8 cellular contexts compared by ENCODE assay signal in the genomic region with DNA sequence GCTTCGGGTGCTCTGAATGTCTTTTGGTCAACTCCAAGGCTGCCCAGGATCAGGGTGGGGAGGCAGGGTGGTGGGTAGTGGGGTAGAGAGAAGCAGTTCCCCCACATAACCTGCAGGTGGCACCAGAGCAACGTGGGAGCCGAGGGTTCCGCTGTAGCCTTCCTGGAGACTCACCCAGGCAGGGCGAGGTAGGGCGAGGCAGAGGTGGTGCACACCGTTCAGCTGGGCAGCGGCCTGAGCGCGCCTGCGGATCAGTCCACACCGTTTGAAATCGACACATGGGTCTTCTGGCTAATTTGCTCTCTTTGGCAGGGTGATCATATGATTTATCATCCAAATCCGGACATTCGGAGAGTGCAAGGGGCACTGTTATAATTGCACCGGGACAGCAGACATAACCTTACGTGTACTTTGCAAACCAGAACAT. TPM values are rescaled to one million over a fixed set of nuclear protein-coding genes. Genes with fewer than 3 reads are reported as not detected.
A peak's percentile ranks its signal among the peaks of the same experiment; 100 is the strongest.
DNase-seq lines count a peak whose midpoint lies in the region; ATAC-seq and TF ChIP-seq lines count a peak whose summit lies in the region.

No MANE protein-coding gene starts in this region.

- no peaks in the 10 kb centered on the region for H3K9me3 ChIP-seq in upper lobe of left lung

- H3K4me1 Mint-ChIP-seq in activated naive CD4-positive, alpha-beta T cell treated with anti-CD3 and anti-CD28 coated beads, Interleukin-2, amount 10 ng/mL, durations not matched to agents 7 days and 5 days: peaks cover 4% of the 10 kb centered on the region

- peak; percentile 87 for DNase-seq in DMS53 (lab: John Stamatoyannopoulos, UW)
- peak; percentile 5 for DNase-seq in SKM-1 (lab: John Stamatoyannopoulos, UW; ENCODE audit: unreplicated experiment)
- peak; percentile 83 for DNase-seq in activated naive CD4-positive, alpha-beta T cell treated with anti-CD3 and anti-CD28 coated beads, Interleukin-2, amount 10 ng/mL, durations not matched to agents 7 days and 5 days
- peak; percentile 91 for DNase-seq in Right ventricle myocardium inferior (ENCODE audit: missing footprints)
- DNase-seq in posterior cingulate gyrus: peak in 9 of 10 donors; percentile 48 to 94 (median 74)
- DNase-seq in upper lobe of left lung: peak; percentile 83 to 85

- TF ChIP-seq POLR2A in upper lobe of left lung (IDR thresholded peaks at IDR 0.05): no peak

- no peak overlapping the region for H3K4me3 Mint-ChIP-seq in activated naive CD4-positive, alpha-beta T cell treated with anti-CD3 and anti-CD28 coated beads, Interleukin-2, amount 10 ng/mL, durations not matched to agents 7 days and 5 days

- H3K4me3 ChIP-seq in KMS-11 (IDR thresholded peaks at IDR 0.05; ENCODE audit: insufficient read depth, low read depth, low read length) (no peak overlapping the region), upper lobe of left lung (peak overlapping the region in 2 of 4 donors; percentile 30 to 36)

- no peak overlapping the region for H3K9ac ChIP-seq in KMS-11

- intact Hi-C loops in Right ventricle myocardium inferior (cut with DNase I) (loop anchor here (2.0 kb wide), 2 partner anchors 144 to 198 kb away; no protein-coding TSS in a partner anchor), posterior cingulate gyrus (cut with DNase I) (loop anchor here (1.0 kb wide), 2 partner anchors 142 to 199 kb away; no protein-coding TSS in a partner anchor)

- H3K27ac ChIP-seq in KMS-11: no peak overlapping the region
- no peak overlapping the region for H3K27ac ChIP-seq in upper lobe of left lung

- H3K27ac Mint-ChIP-seq in activated naive CD4-positive, alpha-beta T cell treated with anti-CD3 and anti-CD28 coated beads, Interleukin-2, amount 10 ng/mL, durations not matched to agents 7 days and 5 days: no peak overlapping the region

- H3K27me3 Mint-ChIP-seq in activated naive CD4-positive, alpha-beta T cell treated with anti-CD3 and anti-CD28 coated beads, Interleukin-2, amount 10 ng/mL, durations not matched to agents 7 days and 5 days: peaks cover 33% of the 10 kb centered on the region

- H2AFZ ChIP-seq in KMS-11 (ENCODE audit: low read depth): peak overlapping the region; percentile 41

- no peaks in the 10 kb centered on the region for H3K36me3 Mint-ChIP-seq in activated naive CD4-positive, alpha-beta T cell treated with anti-CD3 and anti-CD28 coated beads, Interleukin-2, amount 10 ng/mL, durations not matched to agents 7 days and 5 days

- peak overlapping the region; percentile 8; the same call in 1 of the 2 replicates for H3K4me2 ChIP-seq in KMS-11

- H3K27me3 ChIP-seq in KMS-11 (ENCODE audit: insufficient read depth, low read depth): no peaks in the 10 kb centered on the region
- H3K27me3 ChIP-seq in upper lobe of left lung: no peaks in the 10 kb centered on the region

- TF ChIP-seq CTCF in KMS-11 (conservative IDR thresholded peaks at IDR 0.05; ENCODE audit: low read depth, low read length): peak; percentile 95
- TF ChIP-seq CTCF in upper lobe of left lung (IDR thresholded peaks at IDR 0.05): peak; percentile 90 to 96 (median 94)

- CTCF ChIA-PET in activated naive CD4-positive, alpha-beta T cell treated with anti-CD3 and anti-CD28 coated beads, Interleukin-2, amount 10 ng/mL, durations not matched to agents 7 days and 5 days (lab: Charles Lee): interaction anchor here (0.7 to 6.6 kb wide), 24 partner anchors 10 to 633 kb away, joined by 3 to 94 read pairs (median 4); no protein-coding TSS in a partner anchor

- WGBS in upper lobe of left lung, 2 donors: 13 to 14% methylated on average over 9 to 17 of the region's 17 CpGs

- H3K79me2 ChIP-seq in KMS-11 (ENCODE audit: insufficient read depth, low read depth): no peaks in the 10 kb centered on the region

- H3K9me3 Mint-ChIP-seq in activated naive CD4-positive, alpha-beta T cell treated with anti-CD3 and anti-CD28 coated beads, Interleukin-2, amount 10 ng/mL, durations not matched to agents 7 days and 5 days: no peaks in the 10 kb centered on the region

- TF ChIP-seq EP300 in upper lobe of left lung (IDR thresholded peaks at IDR 0.05): no peak

- ATAC-seq in GM21529 (IDR thresholded peaks at IDR 0.05; ENCODE audit: unreplicated experiment) (peak; percentile 95), Right ventricle myocardium inferior (peak; percentile 98), upper lobe of left lung (ENCODE audit: low FRiP score in 2 of 2) (peak; percentile 96 to 99)

- H4K20me1 ChIP-seq in KMS-11 (ENCODE audit: insufficient read depth): no peaks in the 10 kb centered on the region

- no peaks in the 10 kb centered on the region for H3K36me3 ChIP-seq in KMS-11 (ENCODE audit: insufficient read depth)
- H3K36me3 ChIP-seq in upper lobe of left lung: no peaks in the 10 kb centered on the region

- H3K4me1 ChIP-seq in KMS-11 (ENCODE audit: low read depth, poor library complexity, severe bottlenecking) (no peaks in the 10 kb centered on the region), upper lobe of left lung (peaks cover 0 to 8% (median 3%) of the 10 kb centered on the region in 4 donors)

RNA-seq across cellular contexts. Expression of a gene that starts 41.4 kb away (rescaled TPM):
- 6.7 TPM for total RNA-seq in Right ventricle myocardium inferior
- total RNA-seq in upper lobe of left lung: 10 to 100 TPM; 32.5 to 71.2 (median 42.8) TPM

RNA-seq across cellular contexts. Expression of a gene that starts 43.5 kb away (rescaled TPM):
- total RNA-seq in Right ventricle myocardium inferior (24.2 TPM), upper lobe of left lung (10 to 100 TPM in 4 of 6 donors, 1 to 10 TPM in 2; 3.8 to 21.8 (median 14.5) TPM)

Comparison
In these comparisons a context has a peak if more than half of its experiments do, and no peak if none do; other contexts are left out.
1. DNase-seq: peak in every context shown above with its lines; median percentile 91 in Right ventricle myocardium inferior; 87 in DMS53; 84 in upper lobe of left lung; 83 in activated naive CD4-positive, alpha-beta T cell treated with anti-CD3 and anti-CD28 coated beads, Interleukin-2, amount 10 ng/mL, durations not matched to agents 7 days and 5 days; 74 in posterior cingulate gyrus; 5 in SKM-1.